Comparison of ENCODE assay signal across 8 cellular contexts in the genomic region with DNA sequence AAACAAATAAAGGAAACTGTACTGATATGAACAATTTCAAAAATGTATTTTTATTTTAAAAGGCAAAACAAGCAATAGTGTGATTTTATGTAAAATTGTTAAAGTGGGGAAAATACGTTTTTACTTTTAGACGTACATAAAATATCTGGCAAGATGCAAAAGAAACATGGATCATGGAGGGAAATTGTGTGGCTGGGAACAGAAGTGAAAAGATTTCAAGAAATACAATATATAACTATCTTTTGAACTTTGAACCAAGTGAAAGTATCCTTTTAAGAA. TPM values are rescaled to one million over a fixed set of nuclear protein-coding genes. Genes with fewer than 3 reads are reported as not detected.
A peak's percentile ranks its signal among the peaks of the same experiment; 100 is the strongest.
DNase-seq lines count a peak whose midpoint lies in the region; ATAC-seq and TF ChIP-seq lines count a peak whose summit lies in the region.

No MANE protein-coding gene starts in this region.

- intact Hi-C loops in heart right ventricle (cut with DNase I) (loop anchor here in 7 of 10 donors (2.0 to 10.0 kb wide), 10 partner anchors 31 to 248 kb away; a partner anchor contains a TSS), Right ventricle myocardium inferior (cut with DNase I) (loop anchor here (2.0 to 5.0 kb wide), 3 partner anchors 31 to 77 kb away; a partner anchor contains a TSS), body of pancreas (cut with DNase I) (no loop called here)

- H3K4me3 ChIP-seq in heart right ventricle: peak overlapping the region; percentile 52 to 97 (median 85)
- no peak overlapping the region for H3K4me3 ChIP-seq in body of pancreas
- peak overlapping the region; percentile 51 to 88 (median 85) for H3K4me3 ChIP-seq in upper lobe of left lung

- H3K36me3 ChIP-seq in heart right ventricle (no peaks in the 10 kb centered on the region), body of pancreas (replicated peaks in 1 of 2; ENCODE audit: insufficient read depth in 1 of 2, low read depth in 2 of 2) (no peaks in the 10 kb centered on the region), upper lobe of left lung (no peaks in the 10 kb centered on the region)

- H3K9me3 ChIP-seq in heart right ventricle (no peaks in the 10 kb centered on the region), body of pancreas (no peaks in the 10 kb centered on the region), upper lobe of left lung (no peaks in the 10 kb centered on the region)

- ATAC-seq in heart right ventricle (no peak), Right ventricle myocardium inferior (no peak), body of pancreas (no peak), upper lobe of left lung (ENCODE audit: low FRiP score in 2 of 2) (no peak), GM18505 (IDR thresholded peaks at IDR 0.05; ENCODE audit: unreplicated experiment) (no peak), omental fat pad (ENCODE audit: low FRiP score) (no peak)

- TF ChIP-seq POLR2A in body of pancreas (IDR thresholded peaks at IDR 0.05) (no peak), upper lobe of left lung (IDR thresholded peaks at IDR 0.05) (no peak), GM18505 (IDR thresholded peaks at IDR 0.05; ENCODE audit: borderline replicate concordance, extremely low read depth, insufficient read depth, insufficient read length) (no peak)

- WGBS in heart right ventricle, 2 donors: 31 to 36% methylated on average over 2 of the region's 2 CpGs
- 23 to 32% methylated on average over 2 of the region's 2 CpGs for WGBS in body of pancreas, 2 donors
- WGBS in upper lobe of left lung, 2 donors: 62 to 63% methylated on average over 2 of the region's 2 CpGs

- H3K4me1 ChIP-seq in heart right ventricle: peaks cover 7 to 39% (median 28%) of the 10 kb centered on the region in 9 donors
- peaks cover 29% of the 10 kb centered on the region for H3K4me1 ChIP-seq in body of pancreas
- H3K4me1 ChIP-seq in upper lobe of left lung: peaks cover 23 to 39% (median 26%) of the 10 kb centered on the region in 4 donors

- TF ChIP-seq EP300 in upper lobe of left lung (IDR thresholded peaks at IDR 0.05): no peak

- DNase-seq in heart right ventricle (no peak), Right ventricle myocardium inferior (ENCODE audit: missing footprints) (no peak), body of pancreas (no peak), medulla oblongata (ENCODE audit: extremely low spot score) (peak; percentile 23), upper lobe of left lung (no peak), omental fat pad (ENCODE audit: low spot score) (no peak)
- no peak for DNase-seq in stimulated activated CD4-positive, alpha-beta T cell treated with anti-CD3 and anti-CD28 coated beads, Interleukin-15, amount 100 ng/mL, for 24 hours

- H3K27me3 ChIP-seq in heart right ventricle (no peaks in the 10 kb centered on the region), body of pancreas (no peaks in the 10 kb centered on the region), upper lobe of left lung (no peaks in the 10 kb centered on the region)

- TF ChIP-seq CTCF in heart right ventricle (IDR thresholded peaks at IDR 0.05) (no peak), body of pancreas (IDR thresholded peaks at IDR 0.05) (no peak), upper lobe of left lung (IDR thresholded peaks at IDR 0.05) (no peak), omental fat pad (IDR thresholded peaks at IDR 0.05) (no peak)

- H3K27ac ChIP-seq in heart right ventricle (peak overlapping the region; percentile 95 to 100 (median 99)), body of pancreas (peak overlapping the region in 3 of 4 donors; percentile 96 to 99 (median 97)), upper lobe of left lung (peak overlapping the region; percentile 92 to 100 (median 98))

RNA-seq across cellular contexts. Expression of a gene that starts 1.5 kb away (rescaled TPM):
- total RNA-seq in heart right ventricle (1 to 10 TPM; 2.4 to 6.4 (median 4.0) TPM), Right ventricle myocardium inferior (4.3 TPM), body of pancreas (1 to 10 TPM; 1.0 to 2.6 TPM), upper lobe of left lung (1 to 10 TPM in 5 of 6 donors, under 1 TPM in 1; 0.59 to 2.6 (median 1.4) TPM), omental fat pad (1 to 10 TPM in 3 of 4 donors, under 1 TPM in 1; 0.50 to 2.7 (median 1.9) TPM)
- 1 to 10 TPM; 1.2 to 2.9 TPM for polyA plus RNA-seq in heart right ventricle

RNA-seq across cellular contexts. Expression of a gene that starts 30.3 kb away (rescaled TPM):
- total RNA-seq in heart right ventricle (10 to 100 TPM; 20.8 to 30.4 (median 25.9) TPM), Right ventricle myocardium inferior (25.8 TPM), body of pancreas (10 to 100 TPM; 12.2 to 12.5 TPM), upper lobe of left lung (10 to 100 TPM in 2 of 6 donors, 1 to 10 TPM in 4; 3.1 to 14.6 (median 9.7) TPM), omental fat pad (10 to 100 TPM in 3 of 4 donors, 1 to 10 TPM in 1; 9.2 to 23.4 (median 14.2) TPM)
- 10 to 100 TPM; 21.2 to 25.1 TPM for polyA plus RNA-seq in heart right ventricle

RNA-seq across cellular contexts. Expression of a gene that starts 36.1 kb away (rescaled TPM):
- total RNA-seq in heart right ventricle (10 to 100 TPM; 10.8 to 20.8 (median 13.2) TPM), Right ventricle myocardium inferior (14.7 TPM), body of pancreas (10 to 100 TPM; 21.5 to 25.1 TPM), upper lobe of left lung (10 to 100 TPM; 24.5 to 36.7 (median 29.0) TPM), omental fat pad (10 to 100 TPM; 13.8 to 18.4 (median 15.7) TPM)
- polyA plus RNA-seq in heart right ventricle: 10 to 100 TPM; 11.5 to 16.2 TPM

Comparison
In these comparisons a context has a peak if more than half of its experiments do, and no peak if none do; other contexts are left out.
1. H3K4me3 ChIP-seq: peak in heart right ventricle (10 of 10) and upper lobe of left lung (4 of 4); none in body of pancreas (0 of 2).
2. Peak in every context shown above with its lines, with median percentiles within 50 percentile points of each other: H3K27ac ChIP-seq.